25 cellular contexts compared by ENCODE assay signal in genomic region chr2:48450256-48450655, GRCh38. TPM values are rescaled to one million over a fixed set of nuclear protein-coding genes. Genes with fewer than 3 reads are reported as not detected.
DNase-seq lines count a peak whose midpoint lies in the region; ATAC-seq and TF ChIP-seq lines count a peak whose summit lies in the region.
"Had no signal": no experiment of that assay in that cellular context is flagged by ENCODE, and none has a peak within 500 bp of the region (broad histone marks: within the 10 kb centered on the region; RNA-seq: fewer than 3 reads in every experiment).

No MANE protein-coding gene starts in this region.

- H3K4me1 Mint-ChIP-seq in activated CD4-positive, alpha-beta T cell treated with anti-CD3 and anti-CD28 coated beads, Interleukin-2, amount 10 ng/mL, durations not matched to agents 24 days and 14 days = peaks cover 41% of the 10 kb centered on the region
- peaks cover 24% of the 10 kb centered on the region for H3K4me1 Mint-ChIP-seq in activated T-helper 17 cell treated with anti-CD3 and anti-CD28 coated beads, Interleukin-2, amount 50 U/mL, for 72 hours

- peaks cover 68% of the 10 kb centered on the region for H3K4me1 ChIP-seq in BLaER1
- H3K4me1 ChIP-seq in mucosa of descending colon (ENCODE audit: low read depth) = peaks cover 4% of the 10 kb centered on the region
- peaks cover 0 to 19% (median 0%) of the 10 kb centered on the region in 4 donors for H3K4me1 ChIP-seq in Peyer's patch

- H4K20me1 ChIP-seq in BLaER1 = no peaks in the 10 kb centered on the region

- TF ChIP-seq POLR2A in Peyer's patch (IDR thresholded peaks at IDR 0.05) = no peak

- ATAC-seq in left ventricle myocardium superior (peak; percentile 32), mucosa of descending colon (no peak)
- ATAC-seq in activated T-helper 17 cell treated with anti-CD3 and anti-CD28 coated beads, Interleukin-2, amount 50 U/mL, for 72 hours (replicated peaks) = no peak
- ATAC-seq: effector memory CD8-positive, alpha-beta T cell; gastroesophageal sphincter had no signal

- TF ChIP-seq CTCF in VCaP (conservative IDR thresholded peaks at IDR 0.05) = no peak
- no peak for TF ChIP-seq CTCF in mucosa of descending colon (IDR thresholded peaks at IDR 0.05)
- TF ChIP-seq CTCF in Peyer's patch (IDR thresholded peaks at IDR 0.05) = no peak

- H3K27me3 ChIP-seq in BLaER1 (no peaks in the 10 kb centered on the region), Peyer's patch (no peaks in the 10 kb centered on the region)
- H3K27me3 ChIP-seq: esophagus squamous epithelium, gastroesophageal sphincter, stomach, upper lobe of left lung had no signal

- intact Hi-C loops in activated CD4-positive, alpha-beta T cell treated with anti-CD3 and anti-CD28 coated beads, Interleukin-2, amount 10 ng/mL, durations not matched to agents 24 days and 14 days (cut with micrococcal nuclease) = no loop called here
- intact Hi-C loops in left ventricle myocardium superior (cut with micrococcal nuclease) (no loop called here), mucosa of descending colon (cut with DNase I, micrococcal nuclease) (no loop called here)

- H3K36me3 ChIP-seq in BLaER1 = peaks cover 43% of the 10 kb centered on the region
- no peaks in the 10 kb centered on the region for H3K36me3 ChIP-seq in mucosa of descending colon (ENCODE audit: low read depth)
- H3K36me3 ChIP-seq in Peyer's patch = peaks cover 0 to 26% (median 0%) of the 10 kb centered on the region in 3 donors

- no peak overlapping the region for H3K9ac ChIP-seq in BLaER1

- no peaks in the 10 kb centered on the region for H3K9me3 Mint-ChIP-seq in activated CD4-positive, alpha-beta T cell treated with anti-CD3 and anti-CD28 coated beads, Interleukin-2, amount 10 ng/mL, durations not matched to agents 24 days and 14 days
- H3K9me3 Mint-ChIP-seq in activated T-helper 17 cell treated with anti-CD3 and anti-CD28 coated beads, Interleukin-2, amount 50 U/mL, for 72 hours = no peaks in the 10 kb centered on the region
- H3K9me3 Mint-ChIP-seq: brain; effector memory CD8-positive, alpha-beta T cell; HFFc6; memory B cell; naive B cell had no signal

- H3K36me3 Mint-ChIP-seq in activated CD4-positive, alpha-beta T cell treated with anti-CD3 and anti-CD28 coated beads, Interleukin-2, amount 10 ng/mL, durations not matched to agents 24 days and 14 days (ENCODE audit: low read depth) = peaks cover 25% of the 10 kb centered on the region
- peaks cover 35% of the 10 kb centered on the region for H3K36me3 Mint-ChIP-seq in activated T-helper 17 cell treated with anti-CD3 and anti-CD28 coated beads, Interleukin-2, amount 50 U/mL, for 72 hours (ENCODE audit: low read depth)

- no peak overlapping the region for H3K4me3 ChIP-seq in BLaER1
- H3K4me3 ChIP-seq in mucosa of descending colon = no peak overlapping the region
- H3K4me3 ChIP-seq in Peyer's patch = no peak overlapping the region
- H3K4me3 ChIP-seq: esophagus squamous epithelium, gastroesophageal sphincter, stomach, upper lobe of left lung had no signal

- peak overlapping the region; percentile 44 for H3K4me3 Mint-ChIP-seq in activated CD4-positive, alpha-beta T cell treated with anti-CD3 and anti-CD28 coated beads, Interleukin-2, amount 10 ng/mL, durations not matched to agents 24 days and 14 days
- no peak overlapping the region for H3K4me3 Mint-ChIP-seq in activated T-helper 17 cell treated with anti-CD3 and anti-CD28 coated beads, Interleukin-2, amount 50 U/mL, for 72 hours
- H3K4me3 Mint-ChIP-seq: effector memory CD8-positive, alpha-beta T cell; HFFc6; memory B cell; naive B cell had no signal

- H3K4me2 ChIP-seq in BLaER1 = peak overlapping the region; percentile 82

- H3K9me3 ChIP-seq in BLaER1 (no peaks in the 10 kb centered on the region), mucosa of descending colon (no peaks in the 10 kb centered on the region), Peyer's patch (no peaks in the 10 kb centered on the region)
- H3K9me3 ChIP-seq: Caco-2, esophagus squamous epithelium, gastroesophageal sphincter, stomach, upper lobe of left lung had no signal

- H3K27me3 Mint-ChIP-seq in activated CD4-positive, alpha-beta T cell treated with anti-CD3 and anti-CD28 coated beads, Interleukin-2, amount 10 ng/mL, durations not matched to agents 24 days and 14 days = no peaks in the 10 kb centered on the region
- H3K27me3 Mint-ChIP-seq in activated T-helper 17 cell treated with anti-CD3 and anti-CD28 coated beads, Interleukin-2, amount 50 U/mL, for 72 hours = no peaks in the 10 kb centered on the region
- H3K27me3 Mint-ChIP-seq: brain; effector memory CD8-positive, alpha-beta T cell; memory B cell; naive B cell had no signal

- no peak overlapping the region for H3K27ac Mint-ChIP-seq in activated CD4-positive, alpha-beta T cell treated with anti-CD3 and anti-CD28 coated beads, Interleukin-2, amount 10 ng/mL, durations not matched to agents 24 days and 14 days
- H3K27ac Mint-ChIP-seq in activated T-helper 17 cell treated with anti-CD3 and anti-CD28 coated beads, Interleukin-2, amount 50 U/mL, for 72 hours = no peak overlapping the region
- H3K27ac Mint-ChIP-seq: HFFc6, memory B cell had no signal

- 0 out of 2 replicates have a peak overlapping the region, but pooled peaks have one; percentile 79 for H3K27ac ChIP-seq in BLaER1
- peak overlapping the region; percentile 61 for H3K27ac ChIP-seq in VCaP
- H3K27ac ChIP-seq in Peyer's patch = no peak overlapping the region

- peak; percentile 41 for DNase-seq in activated CD4-positive, alpha-beta T cell treated with anti-CD3 and anti-CD28 coated beads, Interleukin-2, amount 10 ng/mL, durations not matched to agents 24 days and 14 days
- DNase-seq in activated CD4-positive, alpha-beta T cell treated with anti-CD3 and anti-CD28 coated beads for 1 hour = no peak
- no peak for DNase-seq in left ventricle myocardium superior
- DNase-seq in mucosa of descending colon = no peak
- DNase-seq in Peyer's patch = no peak
- DNase-seq: activated CD4-positive, alpha-beta T cell treated with anti-CD3 and anti-CD28 coated beads for 4 hours; activated naive CD4-positive, alpha-beta T cell treated with anti-CD3 and anti-CD28 coated beads, Interleukin-2, amount 50 U/mL, for 16 hours; activated T-cell treated with anti-CD3 and anti-CD28 coated beads for 4 hours; Caco-2; DMS79 treated with DMSO at 0.1 percent for 48 hours; effector memory CD8-positive, alpha-beta T cell; esophagus squamous epithelium; HFFc6; naive B cell; NCI-H187 treated with DMSO at 0.1 percent for 48 hours; NCI-H69; retina; stomach; upper lobe of left lung had no signal

RNA-seq across cellular contexts. Expression of gene PPP1R21, which starts 9.7 kb away (rescaled TPM):
- total RNA-seq in activated CD4-positive, alpha-beta T cell treated with anti-CD3 and anti-CD28 coated beads, Interleukin-2, amount 10 ng/mL, durations not matched to agents 24 days and 14 days = 21.2 and 21.3 TPM in 2 replicates
- total RNA-seq in left ventricle myocardium superior (9.9 TPM), mucosa of descending colon (10 to 100 TPM; 19.3 to 30.1 (median 23.7) TPM), Peyer's patch (100 to 1,000 TPM in 1 of 4 donors, 10 to 100 TPM in 3; 36.7 to 101 (median 37.8) TPM)
- total RNA-seq in activated T-helper 17 cell treated with anti-CD3 and anti-CD28 coated beads, Interleukin-2, amount 50 U/mL, for 72 hours = 10 to 100 TPM; 25.6 to 39.6 TPM

Comparison
In these comparisons a context has a peak if more than half of its experiments do, and no peak if none do; other contexts are left out.
1. H3K27ac ChIP-seq: peak in BLaER1 (single experiment) and VCaP (single experiment); none in Peyer's patch (0 of 4).